In genomic region chr20:58160451-58161051, GRCh38 we compare ENCODE assay signal across 20 cellular contexts.
DNase-seq lines count a peak whose midpoint lies in the region; ATAC-seq and TF ChIP-seq lines count a peak whose summit lies in the region.
"Had no signal": no experiment of that assay in that cellular context is flagged by ENCODE, and none has a peak within 500 bp of the region (broad histone marks: within the 10 kb centered on the region; RNA-seq: fewer than 3 reads in every experiment).

No MANE protein-coding gene starts in this region.

- H3K27me3 ChIP-seq in IMR-90 (ENCODE audit: control insufficient read depth, insufficient read depth, low read length), result peaks cover 1% of the 10 kb centered on the region; the same call in 1 of the 2 replicates
- H3K27me3 ChIP-seq: pancreas, vagina had no signal

- no peak overlapping the region for H3K4ac ChIP-seq in IMR-90 (ENCODE audit: low read depth, low read length)

- peak; percentile 81 for ATAC-seq in IMR-90 (ENCODE audit: low read depth)
- peak; percentile 49 for ATAC-seq in omental fat pad (ENCODE audit: low FRiP score)
- ATAC-seq in HG03095 (IDR thresholded peaks at IDR 0.05; ENCODE audit: unreplicated experiment), result no peak
- no peak for ATAC-seq in HG03469 (IDR thresholded peaks at IDR 0.05; ENCODE audit: unreplicated experiment)
- ATAC-seq in GM18907 (IDR thresholded peaks at IDR 0.05; ENCODE audit: unreplicated experiment), result no peak
- ATAC-seq: activated naive CD4-positive, alpha-beta T cell treated with anti-CD3 and anti-CD28 coated beads, Interleukin-2, amount 50 U/mL, for 72 hours; pancreas had no signal

- no peaks in the 10 kb centered on the region for H3K9me3 ChIP-seq in IMR-90 (ENCODE audit: control insufficient read depth, insufficient read depth, low read length)
- H3K9me3 ChIP-seq: pancreas, stomach, vagina had no signal

- no peak overlapping the region for H4K91ac ChIP-seq in IMR-90 (ENCODE audit: insufficient read depth, low read depth, low read length)

- 36% methylated on average over 4 of the region's 17 CpGs; no CpG with 5 or more reads in 1 of the 2 experiments for WGBS in IMR-90 (ENCODE audit: extremely low coverage in 2 of 2, insufficient read length in 1 of 2), 2 experiments

- no peak for TF ChIP-seq CTCF in AG10803 (conservative IDR thresholded peaks at IDR 0.05; ENCODE audit: low read length)
- no peak for TF ChIP-seq CTCF in IMR-90 (conservative IDR thresholded peaks at IDR 0.05; ENCODE audit: low read depth, low read length)
- no peak for TF ChIP-seq CTCF in omental fat pad (IDR thresholded peaks at IDR 0.05)

- no peaks in the 10 kb centered on the region for H4K20me1 ChIP-seq in IMR-90 (ENCODE audit: insufficient read depth, low read length)

- TF ChIP-seq POLR2A in IMR-90 (IDR thresholded peaks at IDR 0.05; ENCODE audit: low read depth, low read length), result no peak

- no peaks in the 10 kb centered on the region for H3K79me1 ChIP-seq in IMR-90 (ENCODE audit: low read depth in 1 of 2, low read length in 2 of 2)

- no peak overlapping the region for H3K27ac ChIP-seq in IMR-90 (ENCODE audit: insufficient read depth, low read length)
- H3K27ac ChIP-seq: pancreas, stomach had no signal

- POLR2A ChIA-PET in IMR-90 (lab: Charles Lee; ENCODE audit: unreplicated experiment), result no interaction called here

- H3K9me1 ChIP-seq in IMR-90 (ENCODE audit: insufficient read depth, low read length), result no peaks in the 10 kb centered on the region

- H3K4me1 ChIP-seq in IMR-90 (ENCODE audit: control insufficient read depth, insufficient read depth, low read length), result no peaks in the 10 kb centered on the region; the same call in 1 of the 2 replicates
- H3K4me1 ChIP-seq: pancreas, stomach had no signal

- H3K4me3 ChIP-seq in AG10803 (ENCODE audit: low read length) (peak overlapping the region; percentile 13; the same call in 1 of the 2 replicates), IMR-90 (ENCODE audit: insufficient read depth, low read depth, low read length) (no peak overlapping the region)
- H3K4me3 ChIP-seq: pancreas, stomach, vagina had no signal

- no peak overlapping the region for H2BK120ac ChIP-seq in IMR-90 (ENCODE audit: low read depth, low read length)

- H3K9ac ChIP-seq in IMR-90 (ENCODE audit: low read depth, low read length), result no peak overlapping the region

- intact Hi-C loops in IMR-90 (cut with micrococcal nuclease), result no loop called here

- H2BK5ac ChIP-seq in IMR-90 (ENCODE audit: low read depth, low read length, poor library complexity, severe bottlenecking), result no peak overlapping the region

- TF ChIP-seq RAD21 in IMR-90 (IDR thresholded peaks at IDR 0.05; ENCODE audit: low read length), result no peak

- H2BK20ac ChIP-seq in IMR-90 (ENCODE audit: low read depth, low read length), result no peak overlapping the region

- no peak overlapping the region for H2BK15ac ChIP-seq in IMR-90 (ENCODE audit: low read depth, low read length)

- dilution Hi-C loops in IMR-90 (cut with HindIII; ENCODE audit: low sequenced_read_pairs, unreplicated experiment), result no loop called here

- in situ Hi-C loops in IMR-90 (cut with MboI; ENCODE audit: low sequenced_read_pairs), result no loop called here

- no TSS peak for BruUV-seq in IMR-90 (replicated peaks; lab: Mats Ljungman, UMichigan)

- H3K36me3 ChIP-seq in IMR-90 (ENCODE audit: control insufficient read depth, insufficient read depth, low read length), result no peaks in the 10 kb centered on the region
- H3K36me3 ChIP-seq: pancreas, stomach, vagina had no signal

- H3K4me2 ChIP-seq in IMR-90 (ENCODE audit: low read depth, low read length), result no peak overlapping the region

- CTCF ChIA-PET in IMR-90 (lab: Yijun Ruan, JAX), result no interaction called here

- H3K14ac ChIP-seq in IMR-90 (replicated peaks; ENCODE audit: low read depth, low read length), result no peak overlapping the region

- no peak overlapping the region for H4K5ac ChIP-seq in IMR-90 (ENCODE audit: low read depth, low read length)

- DNase-seq in AG10803 (ENCODE audit: low read depth) (peak; percentile 79), IMR-90 (peak; percentile 17), fibroblast of gingiva (ENCODE audit: low read depth) (peak; percentile 69), omental fat pad (ENCODE audit: low spot score) (no peak), OCI-M2 (lab: John Stamatoyannopoulos, UW; ENCODE audit: unreplicated experiment) (no peak)
- DNase-seq: activated CD4-positive, alpha-beta T cell treated with anti-CD3 and anti-CD28 coated beads for 4 hours; central memory CD4-positive, alpha-beta T cell; COR-L47; Kasumi-1; kidney; NCI-H1694 treated with DMSO at 0.1 percent for 48 hours; NCI-H446 treated with DMSO at 0.1 percent for 48 hours; pancreas; stimulated activated CD4-positive, alpha-beta T cell treated with anti-CD3 and anti-CD28 coated beads, Interleukin-12 subunit alpha, Interleukin-12 subunit beta, amount 100 ng/mL, for 4 hours; stomach had no signal

- no peak overlapping the region for H2AK9ac ChIP-seq in IMR-90 (replicated peaks; ENCODE audit: low read depth, low read length, poor library complexity)

- H3K18ac ChIP-seq in IMR-90 (ENCODE audit: low read depth, low read length), result no peak overlapping the region

- H4K8ac ChIP-seq in IMR-90 (ENCODE audit: low read depth in 2 of 2, low read length in 2 of 2), result no peak overlapping the region

- H3K23ac ChIP-seq in IMR-90 (ENCODE audit: low read depth, low read length), result no peak overlapping the region

- no peak overlapping the region for H2AFZ ChIP-seq in IMR-90 (replicated peaks; ENCODE audit: low read length, poor library complexity)

- H3K56ac ChIP-seq in IMR-90 (ENCODE audit: extremely low read depth, insufficient read depth, low read length), result no peak overlapping the region

- H2AK5ac ChIP-seq in IMR-90 (ENCODE audit: low read depth, low read length), result no peak overlapping the region

TF ChIP-seq in IMR-90, 13 proteins besides CTCF, POLR2A, EP300 and RAD21:
- TF ChIP-seq MXI1 (IDR thresholded peaks at IDR 0.05; ENCODE audit: borderline replicate concordance, low read depth, low read length) (no peak), RCOR1 (IDR thresholded peaks at IDR 0.05; ENCODE audit: insufficient replicate concordance, low read length) (no peak), USF2 (IDR thresholded peaks at IDR 0.05; ENCODE audit: low read depth, low read length) (no peak), SMC3 (IDR thresholded peaks at IDR 0.05; ENCODE audit: low read depth, low read length) (no peak)

Comparison
In these comparisons a context has a peak if more than half of its experiments do, and no peak if none do; other contexts are left out.
1. DNase-seq: peak in AG10803 (single experiment), IMR-90 (single experiment) and fibroblast of gingiva (single experiment); none in omental fat pad (single experiment) and OCI-M2 (single experiment).
2. ATAC-seq: peak in IMR-90 (single experiment) and omental fat pad (single experiment); none in HG03095 (single experiment), HG03469 (single experiment) and GM18907 (single experiment).